30 cellular contexts compared by ENCODE assay signal in genomic region chr15:74352393-74352910, GRCh38. TPM values are rescaled to one million over a fixed set of nuclear protein-coding genes. Genes with fewer than 3 reads are reported as not detected.
"Had no signal": no experiment of that assay in that cellular context is flagged by ENCODE, and none has a peak within 500 bp of the region (broad histone marks: within the 10 kb centered on the region; RNA-seq: fewer than 3 reads in every experiment).

No MANE protein-coding gene starts in this region.

- H3K36me3 ChIP-seq: ascending aorta, breast epithelium, cardiac muscle cell, colonic mucosa, gastrocnemius medialis, heart left ventricle had no signal

- H3K4me1 ChIP-seq: ascending aorta, breast epithelium, colonic mucosa, foreskin keratinocyte, gastrocnemius medialis, heart left ventricle had no signal

- H3K4me1 Mint-ChIP-seq: activated CD4-positive, alpha-beta memory T cell treated with anti-CD3 and anti-CD28 coated beads, Interleukin-2, amount 10 ng/mL, durations not matched to agents 7 days and 5 days; activated CD4-positive, alpha-beta T cell treated with anti-CD3 and anti-CD28 coated beads, Interleukin-2, amount 10 ng/mL, durations not matched to agents 7 days and 5 days; activated naive CD4-positive, alpha-beta T cell treated with anti-CD3 and anti-CD28 coated beads, Interleukin-2, amount 10 ng/mL, durations not matched to agents 7 days and 5 days; brain had no signal

- H3K36me3 Mint-ChIP-seq: brain had no signal

- H3K9me3 Mint-ChIP-seq: activated T-cell treated with anti-CD3 and anti-CD28 coated beads, Interleukin-2, amount 50 U/mL, for 24 hours had no signal

- H3K4me3 ChIP-seq: ascending aorta, breast epithelium, cardiac muscle cell, colonic mucosa, dorsolateral prefrontal cortex, gastrocnemius medialis, heart left ventricle had no signal

- H3K27me3 ChIP-seq: ascending aorta, breast epithelium, cardiac muscle cell, colonic mucosa, gastrocnemius medialis had no signal

- H3K9me3 ChIP-seq: ascending aorta, breast epithelium, colonic mucosa, gastrocnemius medialis had no signal

- H3K27ac Mint-ChIP-seq: activated CD4-positive, alpha-beta memory T cell treated with anti-CD3 and anti-CD28 coated beads, Interleukin-2, amount 10 ng/mL, durations not matched to agents 7 days and 5 days; activated CD4-positive, alpha-beta T cell treated with anti-CD3 and anti-CD28 coated beads, Interleukin-2, amount 10 ng/mL, durations not matched to agents 7 days and 5 days; activated naive CD4-positive, alpha-beta T cell treated with anti-CD3 and anti-CD28 coated beads, Interleukin-2, amount 10 ng/mL, durations not matched to agents 7 days and 5 days; activated naive CD4-positive, alpha-beta T cell treated with anti-CD3 and anti-CD28 coated beads, Interleukin-2, amount 50 U/mL, for 72 hours; activated naive CD8-positive, alpha-beta T cell treated with anti-CD3 and anti-CD28 coated beads, Interleukin-2, amount 10 ng/mL, durations not matched to agents 7 days and 5 days; activated T-cell treated with anti-CD3 and anti-CD28 coated beads, Interleukin-2, amount 50 U/mL, for 24 hours; activated T-cell treated with anti-CD3 and anti-CD28 coated beads, Interleukin-2, amount 50 U/mL, for 72 hours; brain; dendritic cell treated with granulocyte-macrophage colony-stimulating factor and Interleukin-4, amounts not matched to agents 40 ng/mL and 50 ng/mL, for 4 days had no signal

- DNase-seq: activated CD4-positive, alpha-beta memory T cell treated with anti-CD3 and anti-CD28 coated beads, Interleukin-2, amount 10 ng/mL, durations not matched to agents 7 days and 5 days; activated CD4-positive, alpha-beta T cell treated with anti-CD3 and anti-CD28 coated beads for 1 hour; activated CD4-positive, alpha-beta T cell treated with anti-CD3 and anti-CD28 coated beads for 4 hours; activated CD4-positive, alpha-beta T cell treated with anti-CD3 and anti-CD28 coated beads, Interleukin-2, amount 10 ng/mL, durations not matched to agents 7 days and 5 days; activated CD4-positive, alpha-beta T cell treated with anti-CD3 and anti-CD28 coated beads, Interleukin-2, amount 50 U/mL, for 4 hours; activated CD8-positive, alpha-beta memory T cell treated with anti-CD3 and anti-CD28 coated beads, Interleukin-2, amount 50 U/mL, for 48 hours; activated gamma-delta T cell; activated naive CD4-positive, alpha-beta T cell; activated naive CD4-positive, alpha-beta T cell treated with anti-CD3 and anti-CD28 coated beads, Interleukin-2, amount 10 ng/mL, durations not matched to agents 7 days and 5 days; activated naive CD8-positive, alpha-beta T cell treated with anti-CD3 and anti-CD28 coated beads, Interleukin-2, amount 10 ng/mL, durations not matched to agents 7 days and 5 days; activated T-cell treated with anti-CD3 and anti-CD28 coated beads for 4 hours; activated T-cell treated with anti-CD3 and anti-CD28 coated beads, Interleukin-2, amount 50 U/mL, for 24 hours; activated T-cell treated with anti-CD3 and anti-CD28 coated beads, Interleukin-2, amount 50 U/mL, for 72 hours; central memory CD4-positive, alpha-beta T cell; cerebellar nuclear complex; colonic mucosa; dorsolateral prefrontal cortex; effector CD4-positive, alpha-beta T cell; foreskin keratinocyte; gastrocnemius medialis; glutamatergic neuron; heart left ventricle; T-helper 2 cell had no signal

- H3K27ac ChIP-seq: ascending aorta, breast epithelium, cardiac muscle cell, colonic mucosa, dorsolateral prefrontal cortex, foreskin keratinocyte, gastrocnemius medialis, heart left ventricle had no signal

- H3K4me3 Mint-ChIP-seq: activated CD4-positive, alpha-beta memory T cell treated with anti-CD3 and anti-CD28 coated beads, Interleukin-2, amount 10 ng/mL, durations not matched to agents 7 days and 5 days; activated CD4-positive, alpha-beta T cell treated with anti-CD3 and anti-CD28 coated beads, Interleukin-2, amount 10 ng/mL, durations not matched to agents 7 days and 5 days; activated naive CD4-positive, alpha-beta T cell treated with anti-CD3 and anti-CD28 coated beads, Interleukin-2, amount 10 ng/mL, durations not matched to agents 7 days and 5 days; activated naive CD8-positive, alpha-beta T cell treated with anti-CD3 and anti-CD28 coated beads, Interleukin-2, amount 10 ng/mL, durations not matched to agents 7 days and 5 days; activated T-cell treated with anti-CD3 and anti-CD28 coated beads, Interleukin-2, amount 50 U/mL, for 24 hours; activated T-cell treated with anti-CD3 and anti-CD28 coated beads, Interleukin-2, amount 50 U/mL, for 72 hours; brain; dendritic cell treated with granulocyte-macrophage colony-stimulating factor and Interleukin-4, amounts not matched to agents 40 ng/mL and 50 ng/mL, for 4 days had no signal

RNA-seq across cellular contexts. Expression of gene CYP11A1, which starts 15.0 kb away (rescaled TPM):
- total RNA-seq: activated CD4-positive, alpha-beta memory T cell treated with anti-CD3 and anti-CD28 coated beads, Interleukin-2, amount 10 ng/mL, durations not matched to agents 7 days and 5 days; activated CD4-positive, alpha-beta T cell treated with anti-CD3 and anti-CD28 coated beads, Interleukin-2, amount 10 ng/mL, durations not matched to agents 7 days and 5 days; activated naive CD8-positive, alpha-beta T cell treated with anti-CD3 and anti-CD28 coated beads, Interleukin-2, amount 10 ng/mL, durations not matched to agents 7 days and 5 days; foreskin keratinocyte; T-helper 1 cell treated with Interleukin-12 subunit alpha and Interleukin-12 subunit beta and Interleukin-4 antibody, amounts not matched to agents 30 ng/mL and 1 ng/mL, for 36 hours had no signal
